10 cellular contexts compared by ENCODE assay signal in the genomic region with DNA sequence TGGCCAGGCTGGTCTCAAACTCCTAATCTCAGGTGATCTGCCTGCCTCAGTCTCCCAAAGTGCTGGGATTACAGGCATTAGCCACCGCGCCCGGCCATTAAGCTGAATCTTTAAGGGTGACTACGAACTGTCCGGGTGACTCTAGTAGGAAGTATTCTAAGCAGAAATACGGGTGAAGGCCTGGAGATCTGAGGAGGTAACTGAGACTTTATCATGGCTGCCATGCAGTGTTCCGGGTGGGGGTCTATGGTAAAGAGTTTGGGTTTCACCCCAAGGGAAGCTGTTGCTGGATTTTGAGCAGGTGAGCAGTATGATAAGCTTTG.
"Had no signal": no experiment of that assay in that cellular context is flagged by ENCODE, and none has a peak within 500 bp of the region (broad histone marks: within the 10 kb centered on the region; RNA-seq: fewer than 3 reads in every experiment).

No MANE protein-coding gene starts in this region.

- H3K4me3 ChIP-seq: GM23248, HAP-1 had no signal

- DNase-seq: GM23248, GOT3, H7, HFFc6, IMR-90, KBM-7 had no signal

- ATAC-seq: HCT116 had no signal

- H3K9me3 ChIP-seq: HAP-1 had no signal

- H3K4me2 ChIP-seq: KMS-11 had no signal

- H3K9ac ChIP-seq: GM23248, KMS-11 had no signal

- H3K36me3 ChIP-seq: HAP-1 had no signal

- H3K27ac ChIP-seq: GM23248, HL-60, KMS-11 had no signal

- H2AFZ ChIP-seq: GM23248 had no signal
